28 cellular contexts compared by ENCODE assay signal in genomic region chrX:135975421-135975820, GRCh38.
"Had no signal": no experiment of that assay in that cellular context is flagged by ENCODE, and none has a peak within 500 bp of the region (broad histone marks: within the 10 kb centered on the region; RNA-seq: fewer than 3 reads in every experiment).

No MANE protein-coding gene starts in this region.

- H3K27me3 Mint-ChIP-seq: activated CD4-positive, alpha-beta memory T cell treated with anti-CD3 and anti-CD28 coated beads, Interleukin-2, amount 10 ng/mL, durations not matched to agents 7 days and 5 days; activated CD4-positive, alpha-beta T cell treated with anti-CD3 and anti-CD28 coated beads, Interleukin-2, amount 10 ng/mL, durations not matched to agents 7 days and 5 days; activated naive CD8-positive, alpha-beta T cell treated with anti-CD3 and anti-CD28 coated beads for 36 hours had no signal

- H2AFZ ChIP-seq: PC-9 had no signal

- ATAC-seq: T-cell had no signal

- H3K27ac ChIP-seq: PC-9, SK-N-MC, VCaP had no signal

- H3K4me1 ChIP-seq: breast epithelium had no signal

- H3K9me3 ChIP-seq: breast epithelium, MG63 had no signal

- FAIRE-seq: TTC549 had no signal

- H3K36me3 Mint-ChIP-seq: T-cell had no signal

- H3K27me3 ChIP-seq: MG63 had no signal

- H3K36me3 ChIP-seq: breast epithelium, MG63 had no signal

- H3K9me3 Mint-ChIP-seq: activated CD4-positive, alpha-beta memory T cell treated with anti-CD3 and anti-CD28 coated beads, Interleukin-2, amount 10 ng/mL, durations not matched to agents 7 days and 5 days; activated CD4-positive, alpha-beta T cell treated with anti-CD3 and anti-CD28 coated beads, Interleukin-2, amount 10 ng/mL, durations not matched to agents 7 days and 5 days; activated naive CD4-positive, alpha-beta T cell treated with anti-CD3 and anti-CD28 coated beads, Interleukin-2, amount 10 ng/mL, durations not matched to agents 7 days and 5 days; activated naive CD8-positive, alpha-beta T cell treated with anti-CD3 and anti-CD28 coated beads for 36 hours; activated T-helper 2 cell treated with anti-CD3 and anti-CD28 coated beads, Interferon-gamma antibody, Interleukin-2, Interleukin-4, amounts not matched to agents 10 μg/mL and 5 μg/mL and 100 μg/mL, durations not matched to agents 14 hours and 24 hours and 36 hours; T-cell had no signal

- DNase-seq: activated CD4-positive, alpha-beta memory T cell treated with anti-CD3 and anti-CD28 coated beads, Interleukin-2, amount 10 ng/mL, durations not matched to agents 7 days and 5 days; activated CD4-positive, alpha-beta T cell treated with anti-CD3 and anti-CD28 coated beads, Interleukin-2, amount 10 ng/mL, durations not matched to agents 7 days and 5 days; activated CD4-positive, CD25-positive, alpha-beta regulatory T cell; activated gamma-delta T cell treated with Interleukin-2 at 50 U/mL for 16 hours; activated naive CD4-positive, alpha-beta T cell treated with anti-CD3 and anti-CD28 coated beads, Interleukin-2, amount 10 ng/mL, durations not matched to agents 7 days and 5 days; activated naive CD8-positive, alpha-beta T cell treated with anti-CD3 and anti-CD28 coated beads for 36 hours; activated T-cell treated with anti-CD3 and anti-CD28 coated beads for 4 hours; activated T-cell treated with anti-CD3 and anti-CD28 coated beads, Interleukin-2, amount 50 U/mL, for 48 hours; anterior cingulate cortex; MG63; MV-4-11; NCI-H1092 treated with DMSO at 0.1 percent for 48 hours; NCI-H1417 treated with DMSO at 0.1 percent for 48 hours; NCI-H1694; NCI-H2029; NCI-H345; NCI-H510A; NCI-H526 treated with DMSO at 0.1 percent for 48 hours; PC-9; SIG-M5; T-cell; T-helper 2 cell; T1000 had no signal

- H3K4me3 ChIP-seq: MG63, SK-N-MC had no signal

- H3K27ac Mint-ChIP-seq: activated naive CD4-positive, alpha-beta T cell treated with anti-CD3 and anti-CD28 coated beads, Interleukin-2, amount 10 ng/mL, durations not matched to agents 7 days and 5 days; activated naive CD8-positive, alpha-beta T cell treated with anti-CD3 and anti-CD28 coated beads for 36 hours; activated T-helper 2 cell treated with anti-CD3 and anti-CD28 coated beads, Interferon-gamma antibody, Interleukin-2, Interleukin-4, amounts not matched to agents 10 μg/mL and 5 μg/mL and 100 μg/mL, durations not matched to agents 14 hours and 24 hours and 36 hours had no signal
